Comparison of ENCODE assay signal across 9 cellular contexts in genomic region chr4:158778065-158778711, GRCh38. TPM values are rescaled to one million over a fixed set of nuclear protein-coding genes. Genes with fewer than 3 reads are reported as not detected.
A peak's percentile ranks its signal among the peaks of the same experiment; 100 is the strongest.
DNase-seq lines count a peak whose midpoint lies in the region; ATAC-seq and TF ChIP-seq lines count a peak whose summit lies in the region.
"Had no signal": no experiment of that assay in that cellular context is flagged by ENCODE, and none has a peak within 500 bp of the region (broad histone marks: within the 10 kb centered on the region; RNA-seq: fewer than 3 reads in every experiment).

No MANE protein-coding gene starts in this region.

- no peaks in the 10 kb centered on the region for H3K9me3 ChIP-seq in mucosa of rectum (ENCODE audit: control insufficient read depth in 2 of 2, low read length in 2 of 2)
- no peaks in the 10 kb centered on the region for H3K9me3 ChIP-seq in endodermal cell (ENCODE audit: control insufficient read depth, low read length)
- H3K9me3 ChIP-seq in uterus = no peaks in the 10 kb centered on the region

- H3K27me3 Mint-ChIP-seq in HFFc6 (ENCODE audit: insufficient read depth) (no peaks in the 10 kb centered on the region), endodermal cell (ENCODE audit: insufficient read depth) (no peaks in the 10 kb centered on the region)

- peak overlapping the region; percentile 36; the same call in 1 of the 2 replicates for H3K27ac Mint-ChIP-seq in HFFc6
- no peak overlapping the region for H3K27ac Mint-ChIP-seq in endodermal cell

- peak; percentile 99 for ATAC-seq in GM18519 (IDR thresholded peaks at IDR 0.05; ENCODE audit: low FRiP score, unreplicated experiment)

- peaks cover 57% of the 10 kb centered on the region for H3K4me1 Mint-ChIP-seq in HFFc6 (ENCODE audit: low read depth)
- peaks cover 46% of the 10 kb centered on the region for H3K4me1 Mint-ChIP-seq in endodermal cell

- no peaks in the 10 kb centered on the region for H3K27me3 ChIP-seq in mucosa of rectum (ENCODE audit: control insufficient read depth in 2 of 2, insufficient read depth in 2 of 2, low read length in 2 of 2)
- no peaks in the 10 kb centered on the region for H3K27me3 ChIP-seq in endodermal cell (ENCODE audit: control insufficient read depth, insufficient read depth, low read length, poor library complexity, severe bottlenecking)
- H3K27me3 ChIP-seq in uterus = no peaks in the 10 kb centered on the region

- H3K4me3 ChIP-seq in mucosa of rectum (ENCODE audit: low read length in 2 of 2) = peak overlapping the region; percentile 27 to 49
- H3K4me3 ChIP-seq in endodermal cell (ENCODE audit: low read length) = no peak overlapping the region
- H3K4me3 ChIP-seq in uterus = no peak overlapping the region

- no peak for TF ChIP-seq POLR2A in uterus (IDR thresholded peaks at IDR 0.05)

- intact Hi-C loops in uterus (cut with DNase I; ENCODE audit: low total_unique reads) (no loop called here), head of caudate nucleus (cut with DNase I) (loop anchor here (10.0 kb wide), 1 partner anchor 47 kb away; no protein-coding TSS in a partner anchor)

- H3K36me3 Mint-ChIP-seq in HFFc6 (ENCODE audit: low read depth) = no peaks in the 10 kb centered on the region
- H3K36me3 Mint-ChIP-seq in endodermal cell (ENCODE audit: low read depth) = no peaks in the 10 kb centered on the region

- DNase-seq in HFFc6 (no peak), NCI-H526 treated with DMSO at 0.1 percent for 48 hours (lab: John Stamatoyannopoulos, UW) (peak; percentile 87), endodermal cell (no peak), uterus (no peak), head of caudate nucleus (no peak), NCI-H82 (lab: John Stamatoyannopoulos, UW) (no peak)
- DNase-seq: cortex of kidney had no signal

- no peaks in the 10 kb centered on the region for H3K9me3 Mint-ChIP-seq in HFFc6
- H3K9me3 Mint-ChIP-seq in endodermal cell = no peaks in the 10 kb centered on the region

- no CpG with 5 or more reads among the region's 2 CpGs for WGBS in endodermal cell (ENCODE audit: insufficient coverage in 1 of 2, insufficient read length in 1 of 2), 2 experiments

- H3K36me3 ChIP-seq in mucosa of rectum (ENCODE audit: control insufficient read depth in 2 of 2, insufficient read depth in 2 of 2, low read length in 2 of 2) (no peaks in the 10 kb centered on the region), endodermal cell (ENCODE audit: control insufficient read depth, insufficient read depth, low read length) (no peaks in the 10 kb centered on the region), uterus (no peaks in the 10 kb centered on the region)

- TF ChIP-seq CTCF in HFFc6 (IDR thresholded peaks at IDR 0.05) (no peak), endodermal cell (conservative IDR thresholded peaks at IDR 0.05) (no peak), uterus (IDR thresholded peaks at IDR 0.05) (no peak)

- H3K4me1 ChIP-seq in mucosa of rectum (ENCODE audit: control insufficient read depth in 2 of 2, insufficient read depth in 2 of 2, low read length in 2 of 2) = peaks cover 35 to 55% of the 10 kb centered on the region in 2 donors
- H3K4me1 ChIP-seq in endodermal cell (ENCODE audit: control insufficient read depth, insufficient read depth, low read length) = peaks cover 11% of the 10 kb centered on the region
- no peaks in the 10 kb centered on the region for H3K4me1 ChIP-seq in uterus

- H3K4me3 Mint-ChIP-seq in HFFc6 (peak overlapping the region; percentile 54), endodermal cell (no peak overlapping the region)

- H3K9ac ChIP-seq in mucosa of rectum (ENCODE audit: low read depth in 1 of 2, low read length in 2 of 2) = no peak overlapping the region
- no peak overlapping the region for H3K9ac ChIP-seq in endodermal cell (ENCODE audit: extremely low read depth, low read length, poor library complexity, severe bottlenecking)

- H3K27ac ChIP-seq in mucosa of rectum (ENCODE audit: low read depth in 2 of 2, low read length in 2 of 2) = peak overlapping the region; percentile 57 to 67
- no peak overlapping the region for H3K27ac ChIP-seq in endodermal cell (ENCODE audit: low read depth, low read length)
- peak overlapping the region in 1 of 2 donors; percentile 16 for H3K27ac ChIP-seq in uterus

RNA-seq across cellular contexts. Expression of gene FNIP2, which starts 9.4 kb away (rescaled TPM):
- 10 to 100 TPM; 14.1 to 22.2 (median 18.2) TPM for total RNA-seq in HFFc6 (2021; fragmentation: NEBNext Ultra II Directional; extraction: Animal tissue kit (Norgen Biotek cat#: 25700))
- total RNA-seq in endodermal cell (10 to 100 TPM in 1 of 2 donors, 1 to 10 TPM in 1; 8.6 to 11.5 TPM), uterus (10 to 100 TPM in 3 of 4 donors, 1 to 10 TPM in 1; 8.5 to 61.9 (median 29.6) TPM)
- 16.5 TPM for polyA plus RNA-seq in endodermal cell (2013, experiment 1 of 2)
- 17.4 TPM for polyA plus RNA-seq in endodermal cell (2013, experiment 2 of 2)

RNA-seq across cellular contexts. Expression of gene PPID, which starts 55.0 kb away (rescaled TPM):
- total RNA-seq in HFFc6 (2021; fragmentation: NEBNext Ultra II Directional; extraction: Animal tissue kit (Norgen Biotek cat#: 25700)) = 10 to 100 TPM; 23.2 to 30.2 (median 23.9) TPM
- total RNA-seq in endodermal cell = 10 to 100 TPM; 38.9 to 40.3 TPM
- 43.0 TPM for polyA plus RNA-seq in endodermal cell (2013, experiment 1 of 2)
- 40.4 TPM for polyA plus RNA-seq in endodermal cell (2013, experiment 2 of 2)
- 10 to 100 TPM in 2 of 4 donors, 1 to 10 TPM in 2; 2.6 to 36.1 (median 13.8) TPM for total RNA-seq in uterus

Comparison
In these comparisons a context has a peak if more than half of its experiments do, and no peak if none do; other contexts are left out.
1. H3K4me3 ChIP-seq: peak in mucosa of rectum (2 of 2); none in endodermal cell (single experiment) and uterus (0 of 2).